22 cellular contexts compared by ENCODE assay signal in genomic region chr7:51472017-51472296, GRCh38.
A peak's percentile ranks its signal among the peaks of the same experiment; 100 is the strongest.
DNase-seq lines count a peak whose midpoint lies in the region; ATAC-seq and TF ChIP-seq lines count a peak whose summit lies in the region.
"Had no signal": no experiment of that assay in that cellular context is flagged by ENCODE, and none has a peak within 500 bp of the region (broad histone marks: within the 10 kb centered on the region; RNA-seq: fewer than 3 reads in every experiment).

No MANE protein-coding gene starts in this region.

- intact Hi-C loops in MCF 10A (cut with micrococcal nuclease) (no loop called here), mammary epithelial cell (cut with micrococcal nuclease) (no loop called here)

- no peak overlapping the region for H3K4me3 ChIP-seq in mammary epithelial cell (replicated peaks in 1 of 3; ENCODE audit: insufficient read depth in 1 of 3, low read depth in 2 of 3, low read length in 3 of 3)
- no peak overlapping the region for H3K4me3 ChIP-seq in hepatocyte
- H3K4me3 ChIP-seq in neural cell (ENCODE audit: low read length) = peak overlapping the region; percentile 66
- H3K4me3 ChIP-seq in gastroesophageal sphincter = peak overlapping the region in 1 of 2 donors; percentile 13
- H3K4me3 ChIP-seq in Karpas-422 (ENCODE audit: low read length) = no peak overlapping the region
- H3K4me3 ChIP-seq: A549; BLaER1 treated with 17β-estradiol and CSF1 and Interleukin-3, amounts not matched to agents 10 nM and 100 nM; heart left ventricle; mucosa of descending colon had no signal

- POLR2A ChIA-PET in MCF 10A (lab: Yijun Ruan, JAX) = no interaction called here

- H3K27me3 ChIP-seq in mammary epithelial cell (ENCODE audit: insufficient read depth, low read length) = no peaks in the 10 kb centered on the region
- peaks cover 9% of the 10 kb centered on the region for H3K27me3 ChIP-seq in hepatocyte
- H3K27me3 ChIP-seq in neural cell (ENCODE audit: insufficient read depth, low read depth, low read length) = no peaks in the 10 kb centered on the region
- H3K27me3 ChIP-seq in gastroesophageal sphincter = peaks cover 23% of the 10 kb centered on the region
- H3K27me3 ChIP-seq in Karpas-422 (ENCODE audit: low read length) = no peaks in the 10 kb centered on the region
- H3K27me3 ChIP-seq: BLaER1 treated with 17β-estradiol and CSF1 and Interleukin-3, amounts not matched to agents 10 nM and 100 nM; testis had no signal

- H3K36me3 Mint-ChIP-seq in MCF 10A (ENCODE audit: insufficient read depth, unreplicated experiment) = no peaks in the 10 kb centered on the region
- H3K36me3 Mint-ChIP-seq: activated CD8-positive, alpha-beta memory T cell treated with anti-CD3 and anti-CD28 coated beads, Interleukin-2, amount 10 ng/mL, durations not matched to agents 7 days and 5 days had no signal

- H3K79me2 ChIP-seq in mammary epithelial cell (ENCODE audit: insufficient read depth, low read length) (no peaks in the 10 kb centered on the region), hepatocyte (no peaks in the 10 kb centered on the region), neural cell (replicated peaks; ENCODE audit: insufficient read depth, low read length) (no peaks in the 10 kb centered on the region), Karpas-422 (ENCODE audit: low read length) (no peaks in the 10 kb centered on the region)

- H4K20me1 ChIP-seq in mammary epithelial cell (ENCODE audit: insufficient read depth, low read length) (no peaks in the 10 kb centered on the region), hepatocyte (ENCODE audit: insufficient read depth, poor library complexity, severe bottlenecking) (no peaks in the 10 kb centered on the region), neural cell (ENCODE audit: insufficient read depth) (no peaks in the 10 kb centered on the region), Karpas-422 (ENCODE audit: insufficient read depth, low read depth, low read length) (no peaks in the 10 kb centered on the region)
- H4K20me1 ChIP-seq: BLaER1 treated with 17β-estradiol and CSF1 and Interleukin-3, amounts not matched to agents 10 nM and 100 nM had no signal

- DNase-seq in MCF 10A (ENCODE audit: unreplicated experiment) = no peak
- DNase-seq in mammary epithelial cell = no peak
- no peak for DNase-seq in hepatocyte (ENCODE audit: low spot score)
- no peak for DNase-seq in Karpas-422
- DNase-seq: activated CD4-positive, alpha-beta T cell treated with anti-CD3 and anti-CD28 coated beads for 36 hours; activated CD8-positive, alpha-beta memory T cell treated with anti-CD3 and anti-CD28 coated beads, Interleukin-2, amount 10 ng/mL, durations not matched to agents 7 days and 5 days; amniotic stem cell; cerebellar nuclear complex; effector memory CD8-positive, alpha-beta T cell; heart left ventricle; mucosa of descending colon; NCI-H187; stimulated activated CD4-positive, alpha-beta T cell treated with anti-CD3 and anti-CD28 coated beads, Interleukin-4, amount 100 ng/mL, for 1 hour; testis had no signal

- CTCF ChIA-PET in MCF 10A (lab: Yijun Ruan, JAX) (interaction anchor here (0.5 to 0.9 kb wide), 3 partner anchors 41 to 1047 kb away, joined by 3 to 4 read pairs (median 3); no protein-coding TSS in a partner anchor), mammary epithelial cell (lab: Charles Lee; ENCODE audit: low non-redundant PET) (no interaction called here)

- H3K27me3 Mint-ChIP-seq in MCF 10A (ENCODE audit: insufficient read depth, unreplicated experiment) = peaks cover 44% of the 10 kb centered on the region

- TF ChIP-seq RAD21 in neural cell (conservative IDR thresholded peaks at IDR 0.05) = no peak

- H3K4me3 Mint-ChIP-seq in MCF 10A (ENCODE audit: unreplicated experiment) = no peak overlapping the region
- H3K4me3 Mint-ChIP-seq: activated CD4-positive, alpha-beta T cell treated with anti-CD3 and anti-CD28 coated beads for 36 hours; activated CD8-positive, alpha-beta memory T cell treated with anti-CD3 and anti-CD28 coated beads, Interleukin-2, amount 10 ng/mL, durations not matched to agents 7 days and 5 days; activated T-helper 17 cell treated with anti-CD3 and anti-CD28 coated beads, Interleukin-2, amount 50 U/mL, for 72 hours had no signal

- H3K27ac ChIP-seq in mammary epithelial cell (ENCODE audit: insufficient read depth, low read depth, low read length) (no peak overlapping the region), hepatocyte (no peak overlapping the region), neural cell (ENCODE audit: low read length) (peak overlapping the region; percentile 85), gastroesophageal sphincter (no peak overlapping the region), Karpas-422 (ENCODE audit: low read length) (no peak overlapping the region)
- H3K27ac ChIP-seq: A549; BLaER1 treated with 17β-estradiol and CSF1 and Interleukin-3, amounts not matched to agents 10 nM and 100 nM; heart left ventricle; testis had no signal

- H3K4me1 ChIP-seq in mammary epithelial cell (ENCODE audit: insufficient read depth, low read length) (no peaks in the 10 kb centered on the region), hepatocyte (ENCODE audit: insufficient read depth) (no peaks in the 10 kb centered on the region), gastroesophageal sphincter (peaks cover 0 to 11% (median 0%) of the 10 kb centered on the region in 3 donors), Karpas-422 (ENCODE audit: low read length) (no peaks in the 10 kb centered on the region)
- H3K4me1 ChIP-seq: A549 had no signal

- peak overlapping the region; percentile 44 for H3K27ac Mint-ChIP-seq in MCF 10A (ENCODE audit: low read depth, unreplicated experiment)
- H3K27ac Mint-ChIP-seq: activated CD4-positive, alpha-beta T cell treated with anti-CD3 and anti-CD28 coated beads for 36 hours; activated CD8-positive, alpha-beta memory T cell treated with anti-CD3 and anti-CD28 coated beads, Interleukin-2, amount 10 ng/mL, durations not matched to agents 7 days and 5 days; activated T-helper 17 cell treated with anti-CD3 and anti-CD28 coated beads, Interleukin-2, amount 50 U/mL, for 72 hours had no signal

- dilution Hi-C loops in mammary epithelial cell (cut with HindIII; ENCODE audit: low sequenced_read_pairs) = no loop called here

- H3K36me3 ChIP-seq in mammary epithelial cell (ENCODE audit: insufficient read depth, low read length) (no peaks in the 10 kb centered on the region), hepatocyte (replicated peaks; ENCODE audit: insufficient read depth, low read depth) (no peaks in the 10 kb centered on the region), neural cell (ENCODE audit: insufficient read depth, low read length) (no peaks in the 10 kb centered on the region), gastroesophageal sphincter (no peaks in the 10 kb centered on the region), Karpas-422 (ENCODE audit: insufficient read depth, low read length) (no peaks in the 10 kb centered on the region)
- H3K36me3 ChIP-seq: BLaER1 treated with 17β-estradiol and CSF1 and Interleukin-3, amounts not matched to agents 10 nM and 100 nM; heart left ventricle had no signal

- TF ChIP-seq EP300 in neural cell (conservative IDR thresholded peaks at IDR 0.05; ENCODE audit: poor library complexity, severe bottlenecking) (no peak), gastroesophageal sphincter (IDR thresholded peaks at IDR 0.05) (no peak)

- peaks cover 28% of the 10 kb centered on the region for H3K9me3 ChIP-seq in mammary epithelial cell (replicated peaks; ENCODE audit: insufficient read depth, low read length)
- H3K9me3 ChIP-seq in hepatocyte (ENCODE audit: low read depth) = no peaks in the 10 kb centered on the region
- no peaks in the 10 kb centered on the region for H3K9me3 ChIP-seq in neural cell (ENCODE audit: low read length)
- H3K9me3 ChIP-seq in gastroesophageal sphincter = no peaks in the 10 kb centered on the region
- H3K9me3 ChIP-seq in Karpas-422 (ENCODE audit: low read length) = peaks cover 3% of the 10 kb centered on the region; the same call in 1 of the 2 replicates
- H3K9me3 ChIP-seq: A549, mucosa of descending colon, testis had no signal

- WGBS in mammary epithelial cell (ENCODE audit: low coverage, missing lambda C conversion rate) = 28% methylated on average over 4 of the region's 9 CpGs
- WGBS in hepatocyte (ENCODE audit: low lambda C conversion rate, missing lambda C conversion rate) = 71% methylated on average over 6 of the region's 9 CpGs
- WGBS in gastroesophageal sphincter (ENCODE audit: low coverage in 1 of 2), 2 donors = 24 to 33% methylated on average over 3 to 9 of the region's 9 CpGs

- H3K9ac ChIP-seq in mammary epithelial cell (ENCODE audit: insufficient read depth, low read length) (no peak overlapping the region), neural cell (ENCODE audit: low read length) (peak overlapping the region; percentile 69), Karpas-422 (ENCODE audit: low read length) (no peak overlapping the region)
- H3K9ac ChIP-seq: BLaER1 treated with 17β-estradiol and CSF1 and Interleukin-3, amounts not matched to agents 10 nM and 100 nM had no signal

- no peak for ATAC-seq in HG02973 (IDR thresholded peaks at IDR 0.05; ENCODE audit: unreplicated experiment)
- ATAC-seq in gastroesophageal sphincter = no peak
- ATAC-seq in GM21360 (IDR thresholded peaks at IDR 0.05; ENCODE audit: unreplicated experiment) = no peak
- ATAC-seq: A549; activated CD8-positive, alpha-beta memory T cell treated with anti-CD3 and anti-CD28 coated beads, Interleukin-2, amount 10 ng/mL, durations not matched to agents 7 days and 5 days; activated T-helper 17 cell treated with anti-CD3 and anti-CD28 coated beads, Interleukin-2, amount 50 U/mL, for 72 hours; effector memory CD8-positive, alpha-beta T cell; heart left ventricle; left lobe of liver; mucosa of descending colon had no signal

- H2AFZ ChIP-seq in mammary epithelial cell (ENCODE audit: low read depth, low read length) = no peak overlapping the region
- H2AFZ ChIP-seq in hepatocyte = no peak overlapping the region
- H2AFZ ChIP-seq in neural cell (ENCODE audit: low read depth, low read length) = peak overlapping the region; percentile 69
- H2AFZ ChIP-seq in Karpas-422 (ENCODE audit: low read length) = no peak overlapping the region

- no TSS peak for BruUV-seq in MCF 10A (replicated peaks; lab: Mats Ljungman, UMichigan)
- no TSS peak for BruUV-seq in mammary epithelial cell (replicated peaks; lab: Mats Ljungman, UMichigan)

- no peak for TF ChIP-seq POLR2A in gastroesophageal sphincter (IDR thresholded peaks at IDR 0.05)

- H3K9me2 ChIP-seq in hepatocyte (replicated peaks; ENCODE audit: insufficient read depth) (no peaks in the 10 kb centered on the region), neural cell (ENCODE audit: insufficient read depth, low read length) (no peaks in the 10 kb centered on the region), Karpas-422 (replicated peaks; ENCODE audit: insufficient read depth, low read length) (no peaks in the 10 kb centered on the region)

- no peaks in the 10 kb centered on the region for H3F3A ChIP-seq in neural cell (ENCODE audit: insufficient read depth, low read length, poor library complexity, severe bottlenecking)

- no peaks in the 10 kb centered on the region for H3K4me1 Mint-ChIP-seq in MCF 10A (ENCODE audit: insufficient read depth, unreplicated experiment)
- H3K4me1 Mint-ChIP-seq: activated T-helper 17 cell treated with anti-CD3 and anti-CD28 coated beads, Interleukin-2, amount 50 U/mL, for 72 hours had no signal

- in situ Hi-C loops in mammary epithelial cell (cut with MboI; ENCODE audit: low sequenced_read_pairs in 2 of 2) = no loop called here

- TF ChIP-seq CTCF in MCF 10A (IDR thresholded peaks at IDR 0.05; ENCODE audit: unreplicated experiment) = no peak
- TF ChIP-seq CTCF in mammary epithelial cell (conservative IDR thresholded peaks at IDR 0.05 in 1 of 2, IDR thresholded peaks at IDR 0.05 in 1 of 2; ENCODE audit: extremely low read depth in 1 of 2, insufficient read depth in 1 of 2, low read depth in 1 of 2, low read length in 2 of 2) = no peak
- no peak for TF ChIP-seq CTCF in hepatocyte (IDR thresholded peaks at IDR 0.05; ENCODE audit: poor library complexity)
- no peak for TF ChIP-seq CTCF in neural cell (IDR thresholded peaks at IDR 0.05; ENCODE audit: poor library complexity, severe bottlenecking)
- no peak for TF ChIP-seq CTCF in gastroesophageal sphincter (IDR thresholded peaks at IDR 0.05)

- H3K9me3 Mint-ChIP-seq in MCF 10A (ENCODE audit: unreplicated experiment) = no peaks in the 10 kb centered on the region
- H3K9me3 Mint-ChIP-seq: activated T-helper 17 cell treated with anti-CD3 and anti-CD28 coated beads, Interleukin-2, amount 50 U/mL, for 72 hours had no signal

- H3K4me2 ChIP-seq in mammary epithelial cell (ENCODE audit: insufficient read depth, low read depth, low read length) (no peak overlapping the region), hepatocyte (peak overlapping the region; percentile 68), neural cell (ENCODE audit: low read length) (peak overlapping the region; percentile 59), Karpas-422 (ENCODE audit: low read depth, low read length, poor library complexity, severe bottlenecking) (no peak overlapping the region)
- H3K4me2 ChIP-seq: A549; BLaER1 treated with 17β-estradiol and CSF1 and Interleukin-3, amounts not matched to agents 10 nM and 100 nM had no signal

Comparison
In these comparisons a context has a peak if more than half of its experiments do, and no peak if none do; other contexts are left out.
1. H3K4me2 ChIP-seq: peak in hepatocyte (single experiment) and neural cell (single experiment); none in mammary epithelial cell (single experiment) and Karpas-422 (single experiment).